14 cellular contexts compared by ENCODE assay signal in genomic region chrX:65921363-65921762, GRCh38.
"Had no signal": no experiment of that assay in that cellular context is flagged by ENCODE, and none has a peak within 500 bp of the region (broad histone marks: within the 10 kb centered on the region; RNA-seq: fewer than 3 reads in every experiment).

No MANE protein-coding gene starts in this region.

- ATAC-seq: lower lobe of right lung; stimulated activated naive B cell treated with anti-CD40 and anti-IgM and Interleukin-4, amounts not matched to agents 10 μg/mL and 1 μg/mL and 100 μg/mL, for 72 hours had no signal

- H3K4me3 Mint-ChIP-seq: activated CD4-positive, alpha-beta T cell treated with anti-CD3 and anti-CD28 coated beads, Interleukin-2, amount 10 ng/mL, durations not matched to agents 24 days and 14 days; endodermal cell; mesothelial cell of epicardium; stimulated activated naive B cell treated with anti-CD40 and anti-IgM and Interleukin-4, amounts not matched to agents 10 μg/mL and 1 μg/mL and 100 μg/mL, for 72 hours had no signal

- H3K4me3 ChIP-seq: dorsolateral prefrontal cortex, esophagus muscularis mucosa, lower lobe of right lung, thyroid gland, vagina had no signal

- H3K36me3 ChIP-seq: esophagus muscularis mucosa, lower lobe of right lung, thyroid gland, vagina had no signal

- H3K27me3 ChIP-seq: thyroid gland, vagina had no signal

- H3K27ac ChIP-seq: dorsolateral prefrontal cortex, esophagus muscularis mucosa, lower lobe of right lung, thyroid gland, vagina had no signal

- H3K27me3 Mint-ChIP-seq: activated CD4-positive, alpha-beta T cell treated with anti-CD3 and anti-CD28 coated beads, Interleukin-2, amount 10 ng/mL, durations not matched to agents 24 days and 14 days had no signal

- H3K4me1 ChIP-seq: esophagus muscularis mucosa, lower lobe of right lung, thyroid gland, vagina had no signal

- H3K27ac Mint-ChIP-seq: activated CD4-positive, alpha-beta T cell treated with anti-CD3 and anti-CD28 coated beads, Interleukin-2, amount 10 ng/mL, durations not matched to agents 24 days and 14 days; mesothelial cell of epicardium; stimulated activated naive B cell treated with anti-CD40 and anti-IgM and Interleukin-4, amounts not matched to agents 10 μg/mL and 1 μg/mL and 100 μg/mL, for 72 hours had no signal

- DNase-seq: activated CD4-positive, alpha-beta T cell treated with anti-CD3 and anti-CD28 coated beads, Interleukin-2, amount 10 ng/mL, durations not matched to agents 24 days and 14 days; activated CD4-positive, CD25-positive, alpha-beta regulatory T cell; activated CD8-positive, alpha-beta memory T cell treated with anti-CD3 and anti-CD28 coated beads for 24 hours; activated gamma-delta T cell treated with Interleukin-2 at 50 U/mL for 16 hours; aorta; dorsolateral prefrontal cortex; glutamatergic neuron; lower lobe of right lung; stimulated activated naive B cell treated with anti-CD40 and anti-IgM and Interleukin-4, amounts not matched to agents 10 μg/mL and 1 μg/mL and 100 μg/mL, for 72 hours; thyroid gland had no signal

- H3K9me3 ChIP-seq: esophagus muscularis mucosa, lower lobe of right lung, thyroid gland, vagina had no signal

- H3K36me3 Mint-ChIP-seq: mesothelial cell of epicardium had no signal
